24 cellular contexts compared by ENCODE assay signal in genomic region chr9:122205176-122205575, GRCh38. TPM values are rescaled to one million over a fixed set of nuclear protein-coding genes. Genes with fewer than 3 reads are reported as not detected.
"Had no signal": no experiment of that assay in that cellular context is flagged by ENCODE, and none has a peak within 500 bp of the region (broad histone marks: within the 10 kb centered on the region; RNA-seq: fewer than 3 reads in every experiment).

No MANE protein-coding gene starts in this region.

- H3K27ac ChIP-seq: KMS-11 had no signal

- ATAC-seq: K562, Panc1, PC-3 had no signal

- H3K9ac ChIP-seq: KMS-11, SK-N-SH had no signal

- FAIRE-seq: K562 had no signal

- H3K9me3 ChIP-seq: SK-N-SH had no signal

- H3K4me2 ChIP-seq: KMS-11, SK-N-SH had no signal

- DNase-seq: Kasumi-1, MM.1S, NCI-H1092 treated with DMSO at 0.1 percent for 48 hours, NCI-H1436, NCI-H187, NCI-H2029, NCI-H2081 treated with DMSO at 0.1 percent for 48 hours, NCI-H2171, NCI-H226, NCI-H446, NCI-H510A, NCI-H524 treated with DMSO at 0.1 percent for 48 hours, NCI-H69, NCI-H774, PC-3, SHP77, SK-N-SH had no signal

- H3K4me3 ChIP-seq: K562 had no signal

RNA-seq across cellular contexts. Expression of gene LHX6, which starts 23.6 kb away (rescaled TPM):
- total RNA-seq: HT-29, OCI-LY7 had no signal
- polyA plus RNA-seq: IgD-negative memory B cell had no signal

RNA-seq across cellular contexts. Expression of gene MORN5, which starts 45.5 kb away (rescaled TPM):
- total RNA-seq: HT-29, K562, M059J, OCI-LY7, PC-3 had no signal
- polyA plus RNA-seq: IgD-negative memory B cell, K562, SK-N-SH had no signal
